Comparison of ENCODE assay signal across 29 cellular contexts in the genomic region with DNA sequence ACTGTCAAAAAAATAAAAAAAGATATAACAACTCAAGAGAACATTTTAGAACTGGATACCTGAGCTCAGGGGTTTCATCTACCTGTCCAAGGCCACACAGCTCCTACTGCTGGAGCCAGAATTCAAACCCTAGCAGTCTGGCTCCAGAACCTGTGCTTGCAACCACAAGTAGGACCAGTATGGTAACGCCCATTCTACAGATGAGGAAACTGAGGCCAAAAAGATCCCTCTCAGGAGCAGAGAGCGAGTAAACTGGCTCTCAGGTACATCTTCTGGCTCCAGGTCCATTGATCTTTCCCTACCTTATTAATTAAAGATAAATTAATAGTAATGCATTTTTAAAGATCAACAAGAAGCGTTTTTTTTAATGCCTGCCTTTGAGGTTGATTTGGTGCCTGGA. TPM values are rescaled to one million over a fixed set of nuclear protein-coding genes. Genes with fewer than 3 reads are reported as not detected.
DNase-seq lines count a peak whose midpoint lies in the region; ATAC-seq, FAIRE-seq and TF ChIP-seq lines count a peak whose summit lies in the region.
"Had no signal": no experiment of that assay in that cellular context is flagged by ENCODE, and none has a peak within 500 bp of the region (broad histone marks: within the 10 kb centered on the region; RNA-seq: fewer than 3 reads in every experiment).

No MANE protein-coding gene starts in this region.

- BruUV-seq in HepG2 (replicated peaks; lab: Mats Ljungman, UMichigan) (no TSS peak), mammary epithelial cell (replicated peaks; lab: Mats Ljungman, UMichigan) (no TSS peak)

- in situ Hi-C loops in HepG2 (cut with HindIII; ENCODE audit: extremely low pct_ligation_motif_present, low pct_unique_long_range_greater_than_20kb) (loop anchor here (10.0 kb wide), 1 partner anchor 513 kb away; no protein-coding TSS in a partner anchor), mammary epithelial cell (cut with MboI; ENCODE audit: low sequenced_read_pairs in 2 of 2) (loop anchor here in 1 of 2 donors (25.0 kb wide), 1 partner anchor 1155 kb away; a partner anchor contains a TSS)

- TF ChIP-seq POLR2A in HepG2 (IDR thresholded peaks at IDR 0.05; ENCODE audit: insufficient read depth in 1 of 2, low read depth in 2 of 2, low read length in 2 of 2) (no peak), right lobe of liver (IDR thresholded peaks at IDR 0.05) (no peak), body of pancreas (IDR thresholded peaks at IDR 0.05) (no peak), vagina (IDR thresholded peaks at IDR 0.05) (no peak)

- TF ChIP-seq EP300 in HepG2 (IDR thresholded peaks at IDR 0.05; ENCODE audit: low read depth in 2 of 2, low read length in 2 of 2) (no peak), HepG2 (CRISPR knock-in tag; IDR thresholded peaks at IDR 0.05; ENCODE audit: borderline replicate concordance) (no peak)

- 14% methylated on average over 3 of the region's 3 CpGs for WGBS in HepG2 (ENCODE audit: low lambda C conversion rate)
- 97% methylated on average over 2 of the region's 3 CpGs for WGBS in right lobe of liver (ENCODE audit: insufficient coverage, low coverage, low lambda C conversion rate, missing lambda C conversion rate)
- WGBS in body of pancreas, 2 donors, result 81 to 84% methylated on average over 3 of the region's 3 CpGs
- WGBS in mammary epithelial cell (ENCODE audit: low coverage, missing lambda C conversion rate), result 54% methylated on average over 3 of the region's 3 CpGs

- no peaks in the 10 kb centered on the region for H3K79me2 ChIP-seq in HepG2 (ENCODE audit: insufficient read depth, low read length)
- no peaks in the 10 kb centered on the region for H3K79me2 ChIP-seq in mammary epithelial cell (ENCODE audit: insufficient read depth, low read length)

- peaks cover 15% of the 10 kb centered on the region for H3K4me1 ChIP-seq in HepG2 (ENCODE audit: insufficient read depth, low read length)
- H3K4me1 ChIP-seq in right lobe of liver, result peaks cover 0 to 5% (median 1%) of the 10 kb centered on the region in 4 donors
- peaks cover 38% of the 10 kb centered on the region for H3K4me1 ChIP-seq in body of pancreas
- peaks cover 18% of the 10 kb centered on the region for H3K4me1 ChIP-seq in vagina
- no peaks in the 10 kb centered on the region for H3K4me1 ChIP-seq in mammary epithelial cell (ENCODE audit: insufficient read depth, low read length)

- no peak overlapping the region for H2AFZ ChIP-seq in HepG2 (ENCODE audit: low read length)
- no peak overlapping the region for H2AFZ ChIP-seq in mammary epithelial cell (ENCODE audit: low read depth, low read length)

- H3K36me3 ChIP-seq in HepG2 (replicated peaks in 1 of 2; ENCODE audit: control insufficient read depth in 1 of 2, insufficient read depth in 2 of 2, low read length in 2 of 2) (no peaks in the 10 kb centered on the region), right lobe of liver (no peaks in the 10 kb centered on the region), body of pancreas (replicated peaks in 1 of 2; ENCODE audit: insufficient read depth in 1 of 2, low read depth in 2 of 2) (no peaks in the 10 kb centered on the region), vagina (no peaks in the 10 kb centered on the region), mammary epithelial cell (ENCODE audit: insufficient read depth, low read length) (no peaks in the 10 kb centered on the region)
- H3K36me3 ChIP-seq: BLaER1, HAP-1 had no signal

- ATAC-seq in HepG2, result no peak
- no peak for ATAC-seq in right lobe of liver
- ATAC-seq in body of pancreas, result no peak
- no peak for ATAC-seq in HG03571 (IDR thresholded peaks at IDR 0.05; ENCODE audit: unreplicated experiment)
- ATAC-seq in HG02852 (IDR thresholded peaks at IDR 0.05; ENCODE audit: unreplicated experiment), result no peak

- intact Hi-C loops in HepG2 (cut with micrococcal nuclease; ENCODE audit: unreplicated experiment), result no loop called here
- intact Hi-C loops in right lobe of liver (cut with DNase I), result no loop called here
- intact Hi-C loops in body of pancreas (cut with DNase I), result loop anchor here (10.0 kb wide), 1 partner anchor 287 kb away; a partner anchor contains a TSS
- intact Hi-C loops in posterior vena cava (cut with DNase I), result no loop called here
- intact Hi-C loops in vagina (cut with DNase I), result no loop called here
- intact Hi-C loops in mammary epithelial cell (cut with micrococcal nuclease), result no loop called here

- H3K27me3 ChIP-seq in HepG2 (ENCODE audit: control insufficient read depth in 1 of 2, insufficient read depth in 2 of 2, low read length in 2 of 2) (peaks cover 0 to 8% of the 10 kb centered on the region in 2 experiments; a peak in 2 of 5 replicates), right lobe of liver (no peaks in the 10 kb centered on the region), body of pancreas (no peaks in the 10 kb centered on the region), vagina (no peaks in the 10 kb centered on the region), mammary epithelial cell (ENCODE audit: insufficient read depth, low read length) (no peaks in the 10 kb centered on the region)
- H3K27me3 ChIP-seq: BLaER1 had no signal

- dilution Hi-C loops in mammary epithelial cell (cut with HindIII; ENCODE audit: low sequenced_read_pairs), result no loop called here

- H3K9me3 ChIP-seq in HepG2 (ENCODE audit: low read length) (no peaks in the 10 kb centered on the region), right lobe of liver (no peaks in the 10 kb centered on the region), body of pancreas (no peaks in the 10 kb centered on the region), vagina (no peaks in the 10 kb centered on the region), mammary epithelial cell (replicated peaks; ENCODE audit: insufficient read depth, low read length) (no peaks in the 10 kb centered on the region)
- H3K9me3 ChIP-seq: HAP-1 had no signal

- H3K27ac ChIP-seq in HepG2 (ENCODE audit: extremely low read length, insufficient read depth, low read length) (no peak overlapping the region), right lobe of liver (no peak overlapping the region), body of pancreas (peak overlapping the region; percentile 36 to 77 (median 54)), vagina (peak overlapping the region; percentile 33), mammary epithelial cell (ENCODE audit: insufficient read depth, low read depth, low read length) (no peak overlapping the region)
- H3K27ac ChIP-seq: BLaER1 had no signal

- CTCF ChIA-PET in HepG2 (lab: Yijun Ruan, JAX; ENCODE audit: low intra/inter-chr PET ratio, low total read pairs) (no interaction called here), mammary epithelial cell (lab: Charles Lee; ENCODE audit: low non-redundant PET) (no interaction called here)

- FAIRE-seq in HepG2 (lab: Jason Lieb, UNC), result no peak

- no peak for TF ChIP-seq CTCF in HepG2 (CRISPR knock-in tag; IDR thresholded peaks at IDR 0.05)
- no peak for TF ChIP-seq CTCF in right lobe of liver (IDR thresholded peaks at IDR 0.05)
- no peak for TF ChIP-seq CTCF in body of pancreas (IDR thresholded peaks at IDR 0.05)
- no peak for TF ChIP-seq CTCF in vagina (IDR thresholded peaks at IDR 0.05)
- TF ChIP-seq CTCF in mammary epithelial cell (conservative IDR thresholded peaks at IDR 0.05 in 1 of 2, IDR thresholded peaks at IDR 0.05 in 1 of 2; ENCODE audit: extremely low read depth in 1 of 2, insufficient read depth in 1 of 2, low read depth in 1 of 2, low read length in 2 of 2), result no peak

- H3K9ac ChIP-seq in HepG2 (ENCODE audit: insufficient read depth, low read depth, low read length), result no peak overlapping the region
- no peak overlapping the region for H3K9ac ChIP-seq in mammary epithelial cell (ENCODE audit: insufficient read depth, low read length)
- H3K9ac ChIP-seq: BLaER1 had no signal

- no peaks in the 10 kb centered on the region for H4K20me1 ChIP-seq in HepG2 (ENCODE audit: insufficient read depth, low read length)
- H4K20me1 ChIP-seq in mammary epithelial cell (ENCODE audit: insufficient read depth, low read length), result no peaks in the 10 kb centered on the region
- H4K20me1 ChIP-seq: BLaER1 had no signal

- H3K4me3 ChIP-seq in HepG2 (replicated peaks in 1 of 3; ENCODE audit: insufficient read depth in 1 of 3, low read depth in 2 of 3, low read length in 3 of 3) (no peak overlapping the region), right lobe of liver (no peak overlapping the region), body of pancreas (no peak overlapping the region), vagina (no peak overlapping the region), mammary epithelial cell (replicated peaks in 1 of 3; ENCODE audit: insufficient read depth in 1 of 3, low read depth in 2 of 3, low read length in 3 of 3) (no peak overlapping the region)
- H3K4me3 ChIP-seq: BLaER1, HAP-1 had no signal

- TF ChIP-seq RAD21 in HepG2 (CRISPR knock-in tag; IDR thresholded peaks at IDR 0.05), result no peak

- POLR2A ChIA-PET in HepG2 (lab: Yijun Ruan, JAX), result no interaction called here

- H3K4me2 ChIP-seq in HepG2 (ENCODE audit: low read depth, low read length) (no peak overlapping the region), mammary epithelial cell (ENCODE audit: insufficient read depth, low read depth, low read length) (no peak overlapping the region)

- DNase-seq in HepG2 (ENCODE audit: low spot score) (no peak), right lobe of liver (no peak), body of pancreas (no peak), posterior vena cava (ENCODE audit: low spot score) (peak; percentile 3), vagina (ENCODE audit: extremely low spot score in 2 of 2) (no peak), mammary epithelial cell (no peak)
- DNase-seq: CD4-positive, alpha-beta T cell; DMS53; GOT3; NCI-H1092; NCI-H1417 treated with DMSO at 0.1 percent for 48 hours; NCI-H1694 treated with DMSO at 0.1 percent for 48 hours; NCI-H2081; NCI-H2227 treated with DMSO at 0.1 percent for 48 hours; NCI-H526 treated with DMSO at 0.1 percent for 48 hours; RPMI8226; SHP77 had no signal

RNA-seq across cellular contexts. Expression of a gene that starts 19.2 kb away (rescaled TPM):
- total RNA-seq in HepG2 (2016; rRNA removed; fragmentation: Illumina TruSeq; extraction: Trizol) (not detected in 2 replicates), right lobe of liver (1 to 10 TPM in 1 of 6 experiments, under 1 TPM in 3, not detected in 2; 0.63 to 2.1 (median 0.77) TPM), body of pancreas (not detected), posterior vena cava (not detected), vagina (not detected), mammary epithelial cell (not detected)
- not detected in 2 replicates for total RNA-seq in HepG2 (2016; cell fraction: cytosol; rRNA removed; fragmentation: Illumina TruSeq; extraction: Trizol; ENCODE audit: low read depth)
- not detected in 2 replicates for total RNA-seq in HepG2 (2016; cell fraction: insoluble cytoplasmic fraction; rRNA removed; fragmentation: Illumina TruSeq; extraction: Trizol)
- not detected in 2 replicates for total RNA-seq in HepG2 (2016; cell fraction: membrane; rRNA removed; fragmentation: Illumina TruSeq; extraction: Trizol)
- total RNA-seq in HepG2 (2016; cell fraction: nucleus; rRNA removed; fragmentation: Illumina TruSeq; extraction: Trizol), result not detected in 2 replicates
- polyA plus RNA-seq in HepG2 (2011; rRNA removed) (0.08 and 0.20 TPM in 2 replicates), mammary epithelial cell (not detected)
- polyA plus RNA-seq in HepG2 (2011; cell fraction: cytosol; rRNA removed), result 0.05 and 0.13 TPM in 2 replicates
- 0.31 and 0.35 TPM in 2 replicates for polyA plus RNA-seq in HepG2 (2011; cell fraction: nucleus; rRNA removed)
- 0.13 TPM in 1 of 2 replicates, not detected in the other for polyA plus RNA-seq in HepG2 (2012)
- polyA plus RNA-seq in HepG2 (2016; cell fraction: cytosol; fragmentation: Illumina TruSeq; extraction: Trizol; ENCODE audit: low read depth), result not detected in 2 replicates
- polyA plus RNA-seq in HepG2 (2016; cell fraction: insoluble cytoplasmic fraction; fragmentation: Illumina TruSeq; extraction: Trizol; ENCODE audit: low read depth), result not detected in 2 replicates
- polyA plus RNA-seq in HepG2 (2016; cell fraction: membrane; fragmentation: Illumina TruSeq; extraction: Trizol; ENCODE audit: low read depth), result not detected in 2 replicates
- not detected in 2 replicates for polyA plus RNA-seq in HepG2 (2016; cell fraction: nucleus; fragmentation: Illumina TruSeq; extraction: Trizol; ENCODE audit: insufficient read depth, low read depth)
- 0.21 TPM in 1 of 2 replicates, not detected in the other for polyA minus RNA-seq in HepG2 (2011; rRNA and poly(A)+ RNA removed; ENCODE audit: low replicate concordance)
- not detected in 2 replicates for polyA minus RNA-seq in HepG2 (2011; cell fraction: cytosol; rRNA and poly(A)+ RNA removed)
- 0.26 TPM in 1 of 2 replicates, not detected in the other for polyA minus RNA-seq in HepG2 (2011; cell fraction: nucleus; rRNA and poly(A)+ RNA removed)
- not detected for polyA minus RNA-seq in mammary epithelial cell
- total RNA-seq: A172; CD4-positive, alpha-beta T cell; Daoy; HFFc6; IMR-90; NCI-H460; SK-MEL-5 had no signal
- polyA plus RNA-seq: AG04450, IMR-90 had no signal

RNA-seq across cellular contexts. Expression of a gene that starts 21.6 kb away (rescaled TPM):
- total RNA-seq in HepG2 (2016; rRNA removed; fragmentation: Illumina TruSeq; extraction: Trizol) (129 and 175 TPM in 2 replicates), right lobe of liver (10 to 100 TPM; 24.5 to 47.9 (median 29.9) TPM), body of pancreas (10 to 100 TPM; 44.2 to 51.9 TPM), posterior vena cava (10 to 100 TPM; 41.6 to 54.4 TPM), vagina (85.4 TPM), mammary epithelial cell (100 to 1,000 TPM in 1 of 2 donors, 10 to 100 TPM in 1; 53.0 to 127 TPM)
- total RNA-seq in HepG2 (2016; cell fraction: cytosol; rRNA removed; fragmentation: Illumina TruSeq; extraction: Trizol; ENCODE audit: low read depth), result 39.5 and 48.1 TPM in 2 replicates
- 132 and 160 TPM in 2 replicates for total RNA-seq in HepG2 (2016; cell fraction: insoluble cytoplasmic fraction; rRNA removed; fragmentation: Illumina TruSeq; extraction: Trizol)
- total RNA-seq in HepG2 (2016; cell fraction: membrane; rRNA removed; fragmentation: Illumina TruSeq; extraction: Trizol), result 80.0 and 85.8 TPM in 2 replicates
- total RNA-seq in HepG2 (2016; cell fraction: nucleus; rRNA removed; fragmentation: Illumina TruSeq; extraction: Trizol), result 62.2 and 67.3 TPM in 2 replicates
- polyA plus RNA-seq in HepG2 (2011; rRNA removed) (86.4 and 93.6 TPM in 2 replicates), mammary epithelial cell (160 TPM)
- polyA plus RNA-seq in HepG2 (2011; cell fraction: cytosol; rRNA removed), result 92.2 and 107 TPM in 2 replicates
- 43.4 and 45.7 TPM in 2 replicates for polyA plus RNA-seq in HepG2 (2011; cell fraction: nucleus; rRNA removed)
- polyA plus RNA-seq in HepG2 (2012), result 66.6 and 80.8 TPM in 2 replicates
- 42.7 and 45.8 TPM in 2 replicates for polyA plus RNA-seq in HepG2 (2016; cell fraction: cytosol; fragmentation: Illumina TruSeq; extraction: Trizol; ENCODE audit: low read depth)
- polyA plus RNA-seq in HepG2 (2016; cell fraction: insoluble cytoplasmic fraction; fragmentation: Illumina TruSeq; extraction: Trizol; ENCODE audit: low read depth), result 210 and 213 TPM in 2 replicates
- polyA plus RNA-seq in HepG2 (2016; cell fraction: membrane; fragmentation: Illumina TruSeq; extraction: Trizol; ENCODE audit: low read depth), result 68.1 and 80.7 TPM in 2 replicates
- polyA plus RNA-seq in HepG2 (2016; cell fraction: nucleus; fragmentation: Illumina TruSeq; extraction: Trizol; ENCODE audit: insufficient read depth, low read depth), result 109 and 126 TPM in 2 replicates
- 177 and 420 TPM in 2 replicates for polyA minus RNA-seq in HepG2 (2011; rRNA and poly(A)+ RNA removed; ENCODE audit: low replicate concordance)
- 65.8 and 69.2 TPM in 2 replicates for polyA minus RNA-seq in HepG2 (2011; cell fraction: cytosol; rRNA and poly(A)+ RNA removed)
- 20.9 and 25.1 TPM in 2 replicates for polyA minus RNA-seq in HepG2 (2011; cell fraction: nucleus; rRNA and poly(A)+ RNA removed)
- 291 TPM for polyA minus RNA-seq in mammary epithelial cell

RNA-seq across cellular contexts. Expression of a gene that starts 23.6 kb away (rescaled TPM):
- total RNA-seq in HepG2 (2016; rRNA removed; fragmentation: Illumina TruSeq; extraction: Trizol) (not detected in 2 replicates), right lobe of liver (not detected), body of pancreas (not detected), posterior vena cava (not detected), vagina (not detected), mammary epithelial cell (not detected)
- not detected in 2 replicates for total RNA-seq in HepG2 (2016; cell fraction: cytosol; rRNA removed; fragmentation: Illumina TruSeq; extraction: Trizol; ENCODE audit: low read depth)
- total RNA-seq in HepG2 (2016; cell fraction: insoluble cytoplasmic fraction; rRNA removed; fragmentation: Illumina TruSeq; extraction: Trizol), result not detected in 2 replicates
- not detected in 2 replicates for total RNA-seq in HepG2 (2016; cell fraction: membrane; rRNA removed; fragmentation: Illumina TruSeq; extraction: Trizol)
- not detected in 2 replicates for total RNA-seq in HepG2 (2016; cell fraction: nucleus; rRNA removed; fragmentation: Illumina TruSeq; extraction: Trizol)
- polyA plus RNA-seq in HepG2 (2011; rRNA removed) (not detected in 2 replicates), mammary epithelial cell (not detected)
- not detected in 2 replicates for polyA plus RNA-seq in HepG2 (2011; cell fraction: cytosol; rRNA removed)
- polyA plus RNA-seq in HepG2 (2011; cell fraction: nucleus; rRNA removed), result not detected in 2 replicates
- polyA plus RNA-seq in HepG2 (2012), result not detected in 2 replicates
- polyA plus RNA-seq in HepG2 (2016; cell fraction: cytosol; fragmentation: Illumina TruSeq; extraction: Trizol; ENCODE audit: low read depth), result not detected in 2 replicates
- polyA plus RNA-seq in HepG2 (2016; cell fraction: insoluble cytoplasmic fraction; fragmentation: Illumina TruSeq; extraction: Trizol; ENCODE audit: low read depth), result not detected in 2 replicates
- polyA plus RNA-seq in HepG2 (2016; cell fraction: membrane; fragmentation: Illumina TruSeq; extraction: Trizol; ENCODE audit: low read depth), result not detected in 2 replicates
- polyA plus RNA-seq in HepG2 (2016; cell fraction: nucleus; fragmentation: Illumina TruSeq; extraction: Trizol; ENCODE audit: insufficient read depth, low read depth), result not detected in 2 replicates
- not detected in 2 replicates for polyA minus RNA-seq in HepG2 (2011; rRNA and poly(A)+ RNA removed; ENCODE audit: low replicate concordance)
- polyA minus RNA-seq in HepG2 (2011; cell fraction: cytosol; rRNA and poly(A)+ RNA removed), result not detected in 2 replicates
- not detected in 2 replicates for polyA minus RNA-seq in HepG2 (2011; cell fraction: nucleus; rRNA and poly(A)+ RNA removed)
- not detected for polyA minus RNA-seq in mammary epithelial cell
- total RNA-seq: A172; CD4-positive, alpha-beta T cell; Daoy; G401; HFFc6; IMR-90; NCI-H460; SK-MEL-5 had no signal
- polyA plus RNA-seq: AG04450, IMR-90 had no signal

RNA-seq across cellular contexts. Expression of a gene that starts 32.6 kb away (rescaled TPM):
- total RNA-seq in HepG2 (2016; rRNA removed; fragmentation: Illumina TruSeq; extraction: Trizol) (12.2 and 13.7 TPM in 2 replicates), right lobe of liver (100 to 1,000 TPM in 2 of 6 experiments, 10 to 100 TPM in 4; 52.4 to 124 (median 92.7) TPM), body of pancreas (100 to 1,000 TPM in 1 of 2 donors, 10 to 100 TPM in 1; 83.5 to 115 TPM), posterior vena cava (100 to 1,000 TPM; 175 to 185 TPM), vagina (159 TPM), mammary epithelial cell (100 to 1,000 TPM; 195 to 208 TPM)
- 1.2 and 1.4 TPM in 2 replicates for total RNA-seq in HepG2 (2016; cell fraction: cytosol; rRNA removed; fragmentation: Illumina TruSeq; extraction: Trizol; ENCODE audit: low read depth)
- 9.9 and 16.7 TPM in 2 replicates for total RNA-seq in HepG2 (2016; cell fraction: insoluble cytoplasmic fraction; rRNA removed; fragmentation: Illumina TruSeq; extraction: Trizol)
- total RNA-seq in HepG2 (2016; cell fraction: membrane; rRNA removed; fragmentation: Illumina TruSeq; extraction: Trizol), result 1.9 and 3.6 TPM in 2 replicates
- total RNA-seq in HepG2 (2016; cell fraction: nucleus; rRNA removed; fragmentation: Illumina TruSeq; extraction: Trizol), result 19.5 and 21.4 TPM in 2 replicates
- polyA plus RNA-seq in HepG2 (2011; rRNA removed) (15.0 and 15.5 TPM in 2 replicates), mammary epithelial cell (84.3 TPM)
- polyA plus RNA-seq in HepG2 (2011; cell fraction: cytosol; rRNA removed), result 6.7 and 7.0 TPM in 2 replicates
- 64.2 and 69.6 TPM in 2 replicates for polyA plus RNA-seq in HepG2 (2011; cell fraction: nucleus; rRNA removed)
- 17.3 and 21.8 TPM in 2 replicates for polyA plus RNA-seq in HepG2 (2012)
- polyA plus RNA-seq in HepG2 (2016; cell fraction: cytosol; fragmentation: Illumina TruSeq; extraction: Trizol; ENCODE audit: low read depth), result 0.26 and 1.5 TPM in 2 replicates
- 13.8 and 16.2 TPM in 2 replicates for polyA plus RNA-seq in HepG2 (2016; cell fraction: insoluble cytoplasmic fraction; fragmentation: Illumina TruSeq; extraction: Trizol; ENCODE audit: low read depth)
- polyA plus RNA-seq in HepG2 (2016; cell fraction: membrane; fragmentation: Illumina TruSeq; extraction: Trizol; ENCODE audit: low read depth), result 2.1 and 3.5 TPM in 2 replicates
- polyA plus RNA-seq in HepG2 (2016; cell fraction: nucleus; fragmentation: Illumina TruSeq; extraction: Trizol; ENCODE audit: insufficient read depth, low read depth), result 46.6 and 51.1 TPM in 2 replicates
- 33.6 and 51.4 TPM in 2 replicates for polyA minus RNA-seq in HepG2 (2011; rRNA and poly(A)+ RNA removed; ENCODE audit: low replicate concordance)
- 7.7 and 9.8 TPM in 2 replicates for polyA minus RNA-seq in HepG2 (2011; cell fraction: cytosol; rRNA and poly(A)+ RNA removed)
- polyA minus RNA-seq in HepG2 (2011; cell fraction: nucleus; rRNA and poly(A)+ RNA removed), result 22.8 and 23.6 TPM in 2 replicates
- polyA minus RNA-seq in mammary epithelial cell, result 309 TPM

RNA-seq across cellular contexts. Expression of a gene that starts 33.1 kb away (rescaled TPM):
- total RNA-seq in HepG2 (2016; rRNA removed; fragmentation: Illumina TruSeq; extraction: Trizol) (not detected in 2 replicates), right lobe of liver (1 to 10 TPM in 1 of 6 experiments, under 1 TPM in 3, not detected in 2; 0.39 to 1.2 (median 0.86) TPM), body of pancreas (not detected), posterior vena cava (under 1 TPM; 0.52 to 0.88 TPM), vagina (not detected), mammary epithelial cell (not detected)
- not detected in 2 replicates for total RNA-seq in HepG2 (2016; cell fraction: cytosol; rRNA removed; fragmentation: Illumina TruSeq; extraction: Trizol; ENCODE audit: low read depth)
- total RNA-seq in HepG2 (2016; cell fraction: insoluble cytoplasmic fraction; rRNA removed; fragmentation: Illumina TruSeq; extraction: Trizol), result not detected in 2 replicates
- total RNA-seq in HepG2 (2016; cell fraction: membrane; rRNA removed; fragmentation: Illumina TruSeq; extraction: Trizol), result not detected in 2 replicates
- not detected in 2 replicates for total RNA-seq in HepG2 (2016; cell fraction: nucleus; rRNA removed; fragmentation: Illumina TruSeq; extraction: Trizol)
- polyA plus RNA-seq in HepG2 (2011; rRNA removed) (not detected in 2 replicates), mammary epithelial cell (not detected)
- polyA plus RNA-seq in HepG2 (2011; cell fraction: cytosol; rRNA removed), result 0.05 TPM in 1 of 2 replicates, not detected in the other
- not detected in 2 replicates for polyA plus RNA-seq in HepG2 (2011; cell fraction: nucleus; rRNA removed)
- not detected in 2 replicates for polyA plus RNA-seq in HepG2 (2012)
- polyA plus RNA-seq in HepG2 (2016; cell fraction: cytosol; fragmentation: Illumina TruSeq; extraction: Trizol; ENCODE audit: low read depth), result not detected in 2 replicates
- not detected in 2 replicates for polyA plus RNA-seq in HepG2 (2016; cell fraction: insoluble cytoplasmic fraction; fragmentation: Illumina TruSeq; extraction: Trizol; ENCODE audit: low read depth)
- not detected in 2 replicates for polyA plus RNA-seq in HepG2 (2016; cell fraction: membrane; fragmentation: Illumina TruSeq; extraction: Trizol; ENCODE audit: low read depth)
- polyA plus RNA-seq in HepG2 (2016; cell fraction: nucleus; fragmentation: Illumina TruSeq; extraction: Trizol; ENCODE audit: insufficient read depth, low read depth), result not detected in 2 replicates
- polyA minus RNA-seq in HepG2 (2011; rRNA and poly(A)+ RNA removed; ENCODE audit: low replicate concordance), result not detected in 2 replicates
- polyA minus RNA-seq in HepG2 (2011; cell fraction: cytosol; rRNA and poly(A)+ RNA removed), result not detected in 2 replicates
- not detected in 2 replicates for polyA minus RNA-seq in HepG2 (2011; cell fraction: nucleus; rRNA and poly(A)+ RNA removed)
- polyA minus RNA-seq in mammary epithelial cell, result not detected
- total RNA-seq: A172, Daoy, G401, HFFc6, IMR-90, NCI-H460, SK-MEL-5 had no signal
- polyA plus RNA-seq: AG04450, IMR-90 had no signal

Comparison
In these comparisons a context has a peak if more than half of its experiments do, and no peak if none do; other contexts are left out.
1. H3K27ac ChIP-seq: peak in body of pancreas (4 of 4) and vagina (single experiment); none in HepG2 (single experiment), right lobe of liver (0 of 3) and mammary epithelial cell (single experiment).